In genomic region chrX:1182211-1182610, GRCh38 we compare ENCODE assay signal across 1 cellular context.
TF ChIP-seq lines count a peak whose summit lies in the region.

No MANE protein-coding gene starts in this region.

TF ChIP-seq in H1, 55 proteins besides CTCF, POLR2A, EP300 and RAD21:
- no peak for TF ChIP-seq CHD2 (IDR thresholded peaks at IDR 0.05; ENCODE audit: low read length)
- TF ChIP-seq ATF2 (IDR thresholded peaks at IDR 0.05; ENCODE audit: low read length) = no peak
- TF ChIP-seq, protein P1, sequence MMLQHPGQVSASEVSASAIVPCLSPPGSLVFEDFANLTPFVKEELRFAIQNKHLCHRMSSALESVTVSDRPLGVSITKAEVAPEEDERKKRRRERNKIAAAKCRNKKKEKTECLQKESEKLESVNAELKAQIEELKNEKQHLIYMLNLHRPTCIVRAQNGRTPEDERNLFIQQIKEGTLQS (IDR thresholded peaks at IDR 0.05; ENCODE audit: insufficient read depth, low read depth, low read length) = no peak
- no peak for TF ChIP-seq CTBP2 (IDR thresholded peaks at IDR 0.05; ENCODE audit: borderline replicate concordance, insufficient read depth, insufficient read length, low read length)
- TF ChIP-seq JUND (IDR thresholded peaks at IDR 0.05; ENCODE audit: low read length) = no peak
- TF ChIP-seq RBBP5 (IDR thresholded peaks at IDR 0.05; ENCODE audit: borderline replicate concordance, low read depth, low read length) = no peak
- TF ChIP-seq TAF7 (optimal IDR thresholded peaks at IDR 0.05; ENCODE audit: borderline replicate concordance, low read depth, low read length) = no peak
- TF ChIP-seq PHF8 (conservative IDR thresholded peaks at IDR 0.05; ENCODE audit: low read depth, low read length) = no peak
- TF ChIP-seq FOSL1 (IDR thresholded peaks at IDR 0.05; ENCODE audit: insufficient read depth, low read depth, low read length) = no peak
- no peak for TF ChIP-seq TBP (IDR thresholded peaks at IDR 0.05; ENCODE audit: low read depth, low read length)
- TF ChIP-seq TAF1 (IDR thresholded peaks at IDR 0.05; ENCODE audit: low read depth, low read length) = no peak
- no peak for TF ChIP-seq TCF12 (IDR thresholded peaks at IDR 0.05; ENCODE audit: low read depth, low read length)
- TF ChIP-seq EZH2 (IDR thresholded peaks at IDR 0.05; ENCODE audit: low read depth, low read length, severe bottlenecking) = no peak
- no peak for TF ChIP-seq CREB1 (IDR thresholded peaks at IDR 0.05)
- no peak for TF ChIP-seq SP1 (IDR thresholded peaks at IDR 0.05; ENCODE audit: low read depth, low read length)
- TF ChIP-seq SAP30 (IDR thresholded peaks at IDR 0.05; ENCODE audit: insufficient read depth, insufficient replicate concordance, low read length) = no peak
